In the genomic region with DNA sequence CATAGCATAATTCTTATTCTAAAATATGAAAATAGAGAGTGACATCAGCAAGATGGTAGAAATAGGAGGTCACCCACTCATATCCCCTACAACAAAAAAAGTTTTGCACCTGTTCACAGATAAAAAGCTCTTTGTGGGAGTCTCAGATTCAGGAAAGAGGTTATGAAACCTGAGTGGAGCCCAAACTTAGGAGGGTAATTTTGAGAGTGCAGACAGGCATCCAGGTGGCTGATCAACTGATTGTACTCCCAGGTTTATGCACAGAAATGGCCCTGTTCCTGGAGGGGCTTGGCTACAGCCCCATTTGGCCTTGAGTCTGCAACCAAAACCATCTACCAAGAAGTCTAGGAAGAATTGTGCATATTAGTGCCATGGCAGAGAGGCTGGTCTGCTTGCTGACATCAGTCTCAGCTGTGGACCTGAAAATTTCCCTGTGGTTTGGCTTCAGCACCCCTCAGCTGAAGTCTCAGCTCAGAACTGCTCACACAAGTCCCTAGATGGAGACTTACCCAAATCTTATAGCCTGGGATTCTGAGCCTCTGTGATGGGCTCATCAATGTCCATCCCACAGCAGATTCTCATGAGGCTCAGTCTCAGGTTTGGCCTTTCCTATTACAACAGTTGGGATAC, we compare ENCODE assay signal across 1 cellular context.
A peak's percentile ranks its signal among the peaks of the same experiment; 100 is the strongest.
TF ChIP-seq lines count a peak whose summit lies in the region.

No MANE protein-coding gene starts in this region.

TF ChIP-seq in GM12878, 131 proteins besides CTCF, POLR2A, EP300 and RAD21 (continued from another document and continues in another):
- TF ChIP-seq, protein P1, sequence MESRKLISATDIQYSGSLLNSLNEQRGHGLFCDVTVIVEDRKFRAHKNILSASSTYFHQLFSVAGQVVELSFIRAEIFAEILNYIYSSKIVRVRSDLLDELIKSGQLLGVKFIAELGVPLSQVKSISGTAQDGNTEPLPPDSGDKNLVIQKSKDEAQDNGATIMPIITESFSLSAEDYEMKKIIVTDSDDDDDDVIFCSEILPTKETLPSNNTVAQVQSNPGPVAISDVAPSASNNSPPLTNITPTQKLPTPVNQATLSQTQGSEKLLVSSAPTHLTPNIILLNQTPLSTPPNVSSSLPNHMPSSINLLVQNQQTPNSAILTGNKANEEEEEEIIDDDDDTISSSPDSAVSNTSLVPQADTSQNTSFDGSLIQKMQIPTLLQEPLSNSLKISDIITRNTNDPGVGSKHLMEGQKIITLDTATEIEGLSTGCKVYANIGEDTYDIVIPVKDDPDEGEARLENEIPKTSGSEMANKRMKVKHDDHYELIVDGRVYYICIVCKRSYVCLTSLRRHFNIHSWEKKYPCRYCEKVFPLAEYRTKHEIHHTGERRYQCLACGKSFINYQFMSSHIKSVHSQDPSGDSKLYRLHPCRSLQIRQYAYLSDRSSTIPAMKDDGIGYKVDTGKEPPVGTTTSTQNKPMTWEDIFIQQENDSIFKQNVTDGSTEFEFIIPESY (IDR thresholded peaks at IDR 0.05), result no peak
- TF ChIP-seq TAF1 (IDR thresholded peaks at IDR 0.05; ENCODE audit: borderline replicate concordance, low read depth, low read length) (no peak), CBFB (IDR thresholded peaks at IDR 0.05; ENCODE audit: low read depth) (0 out of 2 replicates have a peak, but pooled peaks have one; percentile 33), SMARCA5 (IDR thresholded peaks at IDR 0.05) (no peak), JUNB (IDR thresholded peaks at IDR 0.05) (peak; percentile 61; the same call in 1 of the 2 replicates), MEF2B (IDR thresholded peaks at IDR 0.05; ENCODE audit: partially characterized antibody, poor library complexity, severe bottlenecking) (no peak), IRF4 (IDR thresholded peaks at IDR 0.05; ENCODE audit: low read depth, low read length) (peak; percentile 7; the same call in 1 of the 2 replicates), IKZF1 (conservative IDR thresholded peaks at IDR 0.05) (peak; percentile 19; the same call in 1 of the 2 replicates), CHD4 (IDR thresholded peaks at IDR 0.05) (no peak), KLF5 (IDR thresholded peaks at IDR 0.05; ENCODE audit: partially characterized antibody) (no peak), ZZZ3 (IDR thresholded peaks at IDR 0.05; ENCODE audit: control insufficient read depth, insufficient read length, low read depth) (no peak), MEF2A (IDR thresholded peaks at IDR 0.05; ENCODE audit: insufficient read depth, low read depth, low read length) (peak; percentile 86), FOS (IDR thresholded peaks at IDR 0.05; ENCODE audit: borderline replicate concordance, extremely low read depth, insufficient read length) (no peak), HCFC1 (IDR thresholded peaks at IDR 0.05; ENCODE audit: low read length) (no peak), ZBED1 (IDR thresholded peaks at IDR 0.05; ENCODE audit: borderline replicate concordance) (no peak), SMAD5 (IDR thresholded peaks at IDR 0.05; ENCODE audit: low read depth) (no peak), SPI1 (IDR thresholded peaks at IDR 0.05; ENCODE audit: borderline replicate concordance, insufficient read depth, low read depth, low read length) (peak; percentile 36; the same call in 1 of the 2 replicates), POLR2AphosphoS5 (IDR thresholded peaks at IDR 0.05; ENCODE audit: low read length) (no peak), SREBF2 (IDR thresholded peaks at IDR 0.05; ENCODE audit: low read length) (no peak), NFXL1 (IDR thresholded peaks at IDR 0.05; ENCODE audit: borderline replicate concordance) (no peak), CREB1 (IDR thresholded peaks at IDR 0.05; ENCODE audit: low read depth) (no peak), LARP7 (IDR thresholded peaks at IDR 0.05) (no peak), NFIC (IDR thresholded peaks at IDR 0.05; ENCODE audit: low read depth, low read length) (peak; percentile 82; the same call in 1 of the 2 replicates), FOXK2 (IDR thresholded peaks at IDR 0.05) (no peak)
- TF ChIP-seq, protein P2, sequence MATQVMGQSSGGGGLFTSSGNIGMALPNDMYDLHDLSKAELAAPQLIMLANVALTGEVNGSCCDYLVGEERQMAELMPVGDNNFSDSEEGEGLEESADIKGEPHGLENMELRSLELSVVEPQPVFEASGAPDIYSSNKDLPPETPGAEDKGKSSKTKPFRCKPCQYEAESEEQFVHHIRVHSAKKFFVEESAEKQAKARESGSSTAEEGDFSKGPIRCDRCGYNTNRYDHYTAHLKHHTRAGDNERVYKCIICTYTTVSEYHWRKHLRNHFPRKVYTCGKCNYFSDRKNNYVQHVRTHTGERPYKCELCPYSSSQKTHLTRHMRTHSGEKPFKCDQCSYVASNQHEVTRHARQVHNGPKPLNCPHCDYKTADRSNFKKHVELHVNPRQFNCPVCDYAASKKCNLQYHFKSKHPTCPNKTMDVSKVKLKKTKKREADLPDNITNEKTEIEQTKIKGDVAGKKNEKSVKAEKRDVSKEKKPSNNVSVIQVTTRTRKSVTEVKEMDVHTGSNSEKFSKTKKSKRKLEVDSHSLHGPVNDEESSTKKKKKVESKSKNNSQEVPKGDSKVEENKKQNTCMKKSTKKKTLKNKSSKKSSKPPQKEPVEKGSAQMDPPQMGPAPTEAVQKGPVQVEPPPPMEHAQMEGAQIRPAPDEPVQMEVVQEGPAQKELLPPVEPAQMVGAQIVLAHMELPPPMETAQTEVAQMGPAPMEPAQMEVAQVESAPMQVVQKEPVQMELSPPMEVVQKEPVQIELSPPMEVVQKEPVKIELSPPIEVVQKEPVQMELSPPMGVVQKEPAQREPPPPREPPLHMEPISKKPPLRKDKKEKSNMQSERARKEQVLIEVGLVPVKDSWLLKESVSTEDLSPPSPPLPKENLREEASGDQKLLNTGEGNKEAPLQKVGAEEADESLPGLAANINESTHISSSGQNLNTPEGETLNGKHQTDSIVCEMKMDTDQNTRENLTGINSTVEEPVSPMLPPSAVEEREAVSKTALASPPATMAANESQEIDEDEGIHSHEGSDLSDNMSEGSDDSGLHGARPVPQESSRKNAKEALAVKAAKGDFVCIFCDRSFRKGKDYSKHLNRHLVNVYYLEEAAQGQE (IDR thresholded peaks at IDR 0.05; ENCODE audit: low read depth, low read length), result no peak
- TF ChIP-seq, protein P3, sequence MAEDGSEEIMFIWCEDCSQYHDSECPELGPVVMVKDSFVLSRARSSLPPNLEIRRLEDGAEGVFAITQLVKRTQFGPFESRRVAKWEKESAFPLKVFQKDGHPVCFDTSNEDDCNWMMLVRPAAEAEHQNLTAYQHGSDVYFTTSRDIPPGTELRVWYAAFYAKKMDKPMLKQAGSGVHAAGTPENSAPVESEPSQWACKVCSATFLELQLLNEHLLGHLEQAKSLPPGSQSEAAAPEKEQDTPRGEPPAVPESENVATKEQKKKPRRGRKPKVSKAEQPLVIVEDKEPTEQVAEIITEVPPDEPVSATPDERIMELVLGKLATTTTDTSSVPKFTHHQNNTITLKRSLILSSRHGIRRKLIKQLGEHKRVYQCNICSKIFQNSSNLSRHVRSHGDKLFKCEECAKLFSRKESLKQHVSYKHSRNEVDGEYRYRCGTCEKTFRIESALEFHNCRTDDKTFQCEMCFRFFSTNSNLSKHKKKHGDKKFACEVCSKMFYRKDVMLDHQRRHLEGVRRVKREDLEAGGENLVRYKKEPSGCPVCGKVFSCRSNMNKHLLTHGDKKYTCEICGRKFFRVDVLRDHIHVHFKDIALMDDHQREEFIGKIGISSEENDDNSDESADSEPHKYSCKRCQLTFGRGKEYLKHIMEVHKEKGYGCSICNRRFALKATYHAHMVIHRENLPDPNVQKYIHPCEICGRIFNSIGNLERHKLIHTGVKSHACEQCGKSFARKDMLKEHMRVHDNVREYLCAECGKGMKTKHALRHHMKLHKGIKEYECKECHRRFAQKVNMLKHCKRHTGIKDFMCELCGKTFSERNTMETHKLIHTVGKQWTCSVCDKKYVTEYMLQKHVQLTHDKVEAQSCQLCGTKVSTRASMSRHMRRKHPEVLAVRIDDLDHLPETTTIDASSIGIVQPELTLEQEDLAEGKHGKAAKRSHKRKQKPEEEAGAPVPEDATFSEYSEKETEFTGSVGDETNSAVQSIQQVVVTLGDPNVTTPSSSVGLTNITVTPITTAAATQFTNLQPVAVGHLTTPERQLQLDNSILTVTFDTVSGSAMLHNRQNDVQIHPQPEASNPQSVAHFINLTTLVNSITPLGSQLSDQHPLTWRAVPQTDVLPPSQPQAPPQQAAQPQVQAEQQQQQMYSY (CRISPR knock-in tag; IDR thresholded peaks at IDR 0.05), result no peak
- TF ChIP-seq, protein P4, sequence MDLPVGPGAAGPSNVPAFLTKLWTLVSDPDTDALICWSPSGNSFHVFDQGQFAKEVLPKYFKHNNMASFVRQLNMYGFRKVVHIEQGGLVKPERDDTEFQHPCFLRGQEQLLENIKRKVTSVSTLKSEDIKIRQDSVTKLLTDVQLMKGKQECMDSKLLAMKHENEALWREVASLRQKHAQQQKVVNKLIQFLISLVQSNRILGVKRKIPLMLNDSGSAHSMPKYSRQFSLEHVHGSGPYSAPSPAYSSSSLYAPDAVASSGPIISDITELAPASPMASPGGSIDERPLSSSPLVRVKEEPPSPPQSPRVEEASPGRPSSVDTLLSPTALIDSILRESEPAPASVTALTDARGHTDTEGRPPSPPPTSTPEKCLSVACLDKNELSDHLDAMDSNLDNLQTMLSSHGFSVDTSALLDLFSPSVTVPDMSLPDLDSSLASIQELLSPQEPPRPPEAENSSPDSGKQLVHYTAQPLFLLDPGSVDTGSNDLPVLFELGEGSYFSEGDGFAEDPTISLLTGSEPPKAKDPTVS (IDR thresholded peaks at IDR 0.05; ENCODE audit: low read depth, low read length), result no peak
- TF ChIP-seq, protein P5, sequence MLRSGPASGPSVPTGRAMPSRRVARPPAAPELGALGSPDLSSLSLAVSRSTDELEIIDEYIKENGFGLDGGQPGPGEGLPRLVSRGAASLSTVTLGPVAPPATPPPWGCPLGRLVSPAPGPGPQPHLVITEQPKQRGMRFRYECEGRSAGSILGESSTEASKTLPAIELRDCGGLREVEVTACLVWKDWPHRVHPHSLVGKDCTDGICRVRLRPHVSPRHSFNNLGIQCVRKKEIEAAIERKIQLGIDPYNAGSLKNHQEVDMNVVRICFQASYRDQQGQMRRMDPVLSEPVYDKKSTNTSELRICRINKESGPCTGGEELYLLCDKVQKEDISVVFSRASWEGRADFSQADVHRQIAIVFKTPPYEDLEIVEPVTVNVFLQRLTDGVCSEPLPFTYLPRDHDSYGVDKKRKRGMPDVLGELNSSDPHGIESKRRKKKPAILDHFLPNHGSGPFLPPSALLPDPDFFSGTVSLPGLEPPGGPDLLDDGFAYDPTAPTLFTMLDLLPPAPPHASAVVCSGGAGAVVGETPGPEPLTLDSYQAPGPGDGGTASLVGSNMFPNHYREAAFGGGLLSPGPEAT (IDR thresholded peaks at IDR 0.05; ENCODE audit: low read depth), result no peak
- TF ChIP-seq, protein P6, sequence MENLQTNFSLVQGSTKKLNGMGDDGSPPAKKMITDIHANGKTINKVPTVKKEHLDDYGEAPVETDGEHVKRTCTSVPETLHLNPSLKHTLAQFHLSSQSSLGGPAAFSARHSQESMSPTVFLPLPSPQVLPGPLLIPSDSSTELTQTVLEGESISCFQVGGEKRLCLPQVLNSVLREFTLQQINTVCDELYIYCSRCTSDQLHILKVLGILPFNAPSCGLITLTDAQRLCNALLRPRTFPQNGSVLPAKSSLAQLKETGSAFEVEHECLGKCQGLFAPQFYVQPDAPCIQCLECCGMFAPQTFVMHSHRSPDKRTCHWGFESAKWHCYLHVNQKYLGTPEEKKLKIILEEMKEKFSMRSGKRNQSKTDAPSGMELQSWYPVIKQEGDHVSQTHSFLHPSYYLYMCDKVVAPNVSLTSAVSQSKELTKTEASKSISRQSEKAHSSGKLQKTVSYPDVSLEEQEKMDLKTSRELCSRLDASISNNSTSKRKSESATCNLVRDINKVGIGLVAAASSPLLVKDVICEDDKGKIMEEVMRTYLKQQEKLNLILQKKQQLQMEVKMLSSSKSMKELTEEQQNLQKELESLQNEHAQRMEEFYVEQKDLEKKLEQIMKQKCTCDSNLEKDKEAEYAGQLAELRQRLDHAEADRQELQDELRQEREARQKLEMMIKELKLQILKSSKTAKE (IDR thresholded peaks at IDR 0.05; ENCODE audit: low read depth, poor library complexity, severe bottlenecking), result no peak
- TF ChIP-seq, protein P7, sequence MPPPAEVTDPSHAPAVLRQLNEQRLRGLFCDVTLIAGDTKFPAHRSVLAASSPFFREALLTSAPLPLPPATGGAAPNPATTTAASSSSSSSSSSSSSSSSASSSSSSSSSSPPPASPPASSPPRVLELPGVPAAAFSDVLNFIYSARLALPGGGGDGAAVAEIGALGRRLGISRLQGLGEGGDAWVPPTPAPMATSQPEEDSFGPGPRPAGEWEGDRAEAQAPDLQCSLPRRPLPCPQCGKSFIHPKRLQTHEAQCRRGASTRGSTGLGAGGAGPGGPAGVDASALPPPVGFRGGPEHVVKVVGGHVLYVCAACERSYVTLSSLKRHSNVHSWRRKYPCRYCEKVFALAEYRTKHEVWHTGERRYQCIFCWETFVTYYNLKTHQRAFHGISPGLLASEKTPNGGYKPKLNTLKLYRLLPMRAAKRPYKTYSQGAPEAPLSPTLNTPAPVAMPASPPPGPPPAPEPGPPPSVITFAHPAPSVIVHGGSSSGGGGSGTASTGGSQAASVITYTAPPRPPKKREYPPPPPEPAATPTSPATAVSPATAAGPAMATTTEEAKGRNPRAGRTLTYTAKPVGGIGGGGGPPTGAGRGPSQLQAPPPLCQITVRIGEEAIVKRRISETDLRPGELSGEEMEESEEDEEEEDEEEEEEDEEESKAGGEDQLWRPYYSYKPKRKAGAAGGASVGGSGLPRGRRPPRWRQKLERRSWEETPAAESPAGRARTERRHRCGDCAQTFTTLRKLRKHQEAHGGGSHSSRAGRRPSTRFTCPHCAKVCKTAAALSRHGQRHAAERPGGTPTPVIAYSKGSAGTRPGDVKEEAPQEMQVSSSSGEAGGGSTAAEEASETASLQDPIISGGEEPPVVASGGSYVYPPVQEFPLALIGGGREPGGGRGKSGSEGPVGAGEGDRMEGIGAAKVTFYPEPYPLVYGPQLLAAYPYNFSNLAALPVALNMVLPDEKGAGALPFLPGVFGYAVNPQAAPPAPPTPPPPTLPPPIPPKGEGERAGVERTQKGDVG (CRISPR knock-in tag; IDR thresholded peaks at IDR 0.05), result no peak
- TF ChIP-seq, protein P8, sequence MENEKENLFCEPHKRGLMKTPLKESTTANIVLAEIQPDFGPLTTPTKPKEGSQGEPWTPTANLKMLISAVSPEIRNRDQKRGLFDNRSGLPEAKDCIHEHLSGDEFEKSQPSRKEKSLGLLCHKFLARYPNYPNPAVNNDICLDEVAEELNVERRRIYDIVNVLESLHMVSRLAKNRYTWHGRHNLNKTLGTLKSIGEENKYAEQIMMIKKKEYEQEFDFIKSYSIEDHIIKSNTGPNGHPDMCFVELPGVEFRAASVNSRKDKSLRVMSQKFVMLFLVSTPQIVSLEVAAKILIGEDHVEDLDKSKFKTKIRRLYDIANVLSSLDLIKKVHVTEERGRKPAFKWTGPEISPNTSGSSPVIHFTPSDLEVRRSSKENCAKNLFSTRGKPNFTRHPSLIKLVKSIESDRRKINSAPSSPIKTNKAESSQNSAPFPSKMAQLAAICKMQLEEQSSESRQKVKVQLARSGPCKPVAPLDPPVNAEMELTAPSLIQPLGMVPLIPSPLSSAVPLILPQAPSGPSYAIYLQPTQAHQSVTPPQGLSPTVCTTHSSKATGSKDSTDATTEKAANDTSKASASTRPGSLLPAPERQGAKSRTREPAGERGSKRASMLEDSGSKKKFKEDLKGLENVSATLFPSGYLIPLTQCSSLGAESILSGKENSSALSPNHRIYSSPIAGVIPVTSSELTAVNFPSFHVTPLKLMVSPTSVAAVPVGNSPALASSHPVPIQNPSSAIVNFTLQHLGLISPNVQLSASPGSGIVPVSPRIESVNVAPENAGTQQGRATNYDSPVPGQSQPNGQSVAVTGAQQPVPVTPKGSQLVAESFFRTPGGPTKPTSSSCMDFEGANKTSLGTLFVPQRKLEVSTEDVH (IDR thresholded peaks at IDR 0.05; ENCODE audit: low read depth, partially characterized antibody), result no peak
